1 cellular context compared by ENCODE assay signal in the genomic region with DNA sequence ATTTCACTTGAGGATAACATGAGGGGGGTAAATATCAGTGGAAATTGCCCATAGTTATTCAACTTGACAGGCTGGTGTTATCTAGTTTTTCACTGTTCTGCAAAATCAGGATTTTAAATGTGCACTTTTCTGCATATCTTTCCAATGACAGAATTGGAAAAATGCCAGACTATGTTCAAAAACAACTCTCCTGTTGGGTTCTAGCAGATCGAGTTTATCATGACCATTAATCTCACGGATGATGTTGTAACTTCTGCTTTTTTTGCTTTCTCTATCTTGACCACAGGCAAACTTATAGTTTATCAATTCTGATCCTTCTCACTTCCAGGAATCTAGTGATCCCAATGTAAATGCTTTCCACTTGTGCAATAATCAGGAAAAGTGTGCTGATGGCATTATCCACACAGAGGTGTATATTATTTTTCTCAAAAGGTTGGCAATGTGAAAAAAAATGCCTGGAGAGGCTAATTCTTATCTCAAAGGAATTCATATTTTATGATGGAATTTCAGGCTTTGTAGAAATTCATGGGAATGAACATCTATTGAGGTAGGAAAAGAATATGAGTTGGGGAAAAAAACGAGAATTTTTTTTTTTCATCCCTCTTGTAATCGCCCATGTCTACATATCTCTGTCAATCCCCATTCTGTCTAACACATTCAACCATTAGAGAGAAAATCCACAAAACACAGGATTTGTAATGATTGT.
TF ChIP-seq lines count a peak whose summit lies in the region.

No MANE protein-coding gene starts in this region.

TF ChIP-seq in K562, 482 proteins besides CTCF, POLR2A, EP300 and RAD21 (continued from another document and continues in another):
- TF ChIP-seq, protein P1, sequence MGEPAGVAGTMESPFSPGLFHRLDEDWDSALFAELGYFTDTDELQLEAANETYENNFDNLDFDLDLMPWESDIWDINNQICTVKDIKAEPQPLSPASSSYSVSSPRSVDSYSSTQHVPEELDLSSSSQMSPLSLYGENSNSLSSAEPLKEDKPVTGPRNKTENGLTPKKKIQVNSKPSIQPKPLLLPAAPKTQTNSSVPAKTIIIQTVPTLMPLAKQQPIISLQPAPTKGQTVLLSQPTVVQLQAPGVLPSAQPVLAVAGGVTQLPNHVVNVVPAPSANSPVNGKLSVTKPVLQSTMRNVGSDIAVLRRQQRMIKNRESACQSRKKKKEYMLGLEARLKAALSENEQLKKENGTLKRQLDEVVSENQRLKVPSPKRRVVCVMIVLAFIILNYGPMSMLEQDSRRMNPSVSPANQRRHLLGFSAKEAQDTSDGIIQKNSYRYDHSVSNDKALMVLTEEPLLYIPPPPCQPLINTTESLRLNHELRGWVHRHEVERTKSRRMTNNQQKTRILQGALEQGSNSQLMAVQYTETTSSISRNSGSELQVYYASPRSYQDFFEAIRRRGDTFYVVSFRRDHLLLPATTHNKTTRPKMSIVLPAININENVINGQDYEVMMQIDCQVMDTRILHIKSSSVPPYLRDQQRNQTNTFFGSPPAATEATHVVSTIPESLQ (CRISPR knock-in tag; IDR thresholded peaks at IDR 0.05) = no peak
- no peak for TF ChIP-seq TCF7L2 (IDR thresholded peaks at IDR 0.05; ENCODE audit: low read depth, low read length)
- TF ChIP-seq MBD2 (IDR thresholded peaks at IDR 0.05; ENCODE audit: borderline replicate concordance, low read depth) = no peak
- no peak for TF ChIP-seq KAT8 (IDR thresholded peaks at IDR 0.05; ENCODE audit: low read depth)
- no peak for TF ChIP-seq PHF20 (IDR thresholded peaks at IDR 0.05; ENCODE audit: partially characterized antibody)
- TF ChIP-seq ZC3H8 (IDR thresholded peaks at IDR 0.05) = no peak
- TF ChIP-seq KDM1A (IDR thresholded peaks at IDR 0.05) = no peak
- no peak for TF ChIP-seq MTA3 (IDR thresholded peaks at IDR 0.05; ENCODE audit: borderline replicate concordance)
- no peak for TF ChIP-seq ZNF77 (CRISPR knock-in tag; IDR thresholded peaks at IDR 0.05)
- TF ChIP-seq, protein P2, sequence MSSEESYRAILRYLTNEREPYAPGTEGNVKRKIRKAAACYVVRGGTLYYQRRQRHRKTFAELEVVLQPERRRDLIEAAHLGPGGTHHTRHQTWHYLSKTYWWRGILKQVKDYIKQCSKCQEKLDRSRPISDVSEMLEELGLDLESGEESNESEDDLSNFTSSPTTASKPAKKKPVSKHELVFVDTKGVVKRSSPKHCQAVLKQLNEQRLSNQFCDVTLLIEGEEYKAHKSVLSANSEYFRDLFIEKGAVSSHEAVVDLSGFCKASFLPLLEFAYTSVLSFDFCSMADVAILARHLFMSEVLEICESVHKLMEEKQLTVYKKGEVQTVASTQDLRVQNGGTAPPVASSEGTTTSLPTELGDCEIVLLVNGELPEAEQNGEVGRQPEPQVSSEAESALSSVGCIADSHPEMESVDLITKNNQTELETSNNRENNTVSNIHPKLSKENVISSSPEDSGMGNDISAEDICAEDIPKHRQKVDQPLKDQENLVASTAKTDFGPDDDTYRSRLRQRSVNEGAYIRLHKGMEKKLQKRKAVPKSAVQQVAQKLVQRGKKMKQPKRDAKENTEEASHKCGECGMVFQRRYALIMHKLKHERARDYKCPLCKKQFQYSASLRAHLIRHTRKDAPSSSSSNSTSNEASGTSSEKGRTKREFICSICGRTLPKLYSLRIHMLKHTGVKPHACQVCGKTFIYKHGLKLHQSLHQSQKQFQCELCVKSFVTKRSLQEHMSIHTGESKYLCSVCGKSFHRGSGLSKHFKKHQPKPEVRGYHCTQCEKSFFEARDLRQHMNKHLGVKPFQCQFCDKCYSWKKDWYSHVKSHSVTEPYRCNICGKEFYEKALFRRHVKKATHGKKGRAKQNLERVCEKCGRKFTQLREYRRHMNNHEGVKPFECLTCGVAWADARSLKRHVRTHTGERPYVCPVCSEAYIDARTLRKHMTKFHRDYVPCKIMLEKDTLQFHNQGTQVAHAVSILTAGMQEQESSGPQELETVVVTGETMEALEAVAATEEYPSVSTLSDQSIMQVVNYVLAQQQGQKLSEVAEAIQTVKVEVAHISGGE (CRISPR knock-in tag; IDR thresholded peaks at IDR 0.05) = no peak
- no peak for TF ChIP-seq ZNF347 (CRISPR knock-in tag; IDR thresholded peaks at IDR 0.05; ENCODE audit: low read depth)
- peak; percentile 86 for TF ChIP-seq CEBPB (tag; IDR thresholded peaks at IDR 0.05)
- TF ChIP-seq ZNF24 (IDR thresholded peaks at IDR 0.05) = no peak
- TF ChIP-seq, protein P3, sequence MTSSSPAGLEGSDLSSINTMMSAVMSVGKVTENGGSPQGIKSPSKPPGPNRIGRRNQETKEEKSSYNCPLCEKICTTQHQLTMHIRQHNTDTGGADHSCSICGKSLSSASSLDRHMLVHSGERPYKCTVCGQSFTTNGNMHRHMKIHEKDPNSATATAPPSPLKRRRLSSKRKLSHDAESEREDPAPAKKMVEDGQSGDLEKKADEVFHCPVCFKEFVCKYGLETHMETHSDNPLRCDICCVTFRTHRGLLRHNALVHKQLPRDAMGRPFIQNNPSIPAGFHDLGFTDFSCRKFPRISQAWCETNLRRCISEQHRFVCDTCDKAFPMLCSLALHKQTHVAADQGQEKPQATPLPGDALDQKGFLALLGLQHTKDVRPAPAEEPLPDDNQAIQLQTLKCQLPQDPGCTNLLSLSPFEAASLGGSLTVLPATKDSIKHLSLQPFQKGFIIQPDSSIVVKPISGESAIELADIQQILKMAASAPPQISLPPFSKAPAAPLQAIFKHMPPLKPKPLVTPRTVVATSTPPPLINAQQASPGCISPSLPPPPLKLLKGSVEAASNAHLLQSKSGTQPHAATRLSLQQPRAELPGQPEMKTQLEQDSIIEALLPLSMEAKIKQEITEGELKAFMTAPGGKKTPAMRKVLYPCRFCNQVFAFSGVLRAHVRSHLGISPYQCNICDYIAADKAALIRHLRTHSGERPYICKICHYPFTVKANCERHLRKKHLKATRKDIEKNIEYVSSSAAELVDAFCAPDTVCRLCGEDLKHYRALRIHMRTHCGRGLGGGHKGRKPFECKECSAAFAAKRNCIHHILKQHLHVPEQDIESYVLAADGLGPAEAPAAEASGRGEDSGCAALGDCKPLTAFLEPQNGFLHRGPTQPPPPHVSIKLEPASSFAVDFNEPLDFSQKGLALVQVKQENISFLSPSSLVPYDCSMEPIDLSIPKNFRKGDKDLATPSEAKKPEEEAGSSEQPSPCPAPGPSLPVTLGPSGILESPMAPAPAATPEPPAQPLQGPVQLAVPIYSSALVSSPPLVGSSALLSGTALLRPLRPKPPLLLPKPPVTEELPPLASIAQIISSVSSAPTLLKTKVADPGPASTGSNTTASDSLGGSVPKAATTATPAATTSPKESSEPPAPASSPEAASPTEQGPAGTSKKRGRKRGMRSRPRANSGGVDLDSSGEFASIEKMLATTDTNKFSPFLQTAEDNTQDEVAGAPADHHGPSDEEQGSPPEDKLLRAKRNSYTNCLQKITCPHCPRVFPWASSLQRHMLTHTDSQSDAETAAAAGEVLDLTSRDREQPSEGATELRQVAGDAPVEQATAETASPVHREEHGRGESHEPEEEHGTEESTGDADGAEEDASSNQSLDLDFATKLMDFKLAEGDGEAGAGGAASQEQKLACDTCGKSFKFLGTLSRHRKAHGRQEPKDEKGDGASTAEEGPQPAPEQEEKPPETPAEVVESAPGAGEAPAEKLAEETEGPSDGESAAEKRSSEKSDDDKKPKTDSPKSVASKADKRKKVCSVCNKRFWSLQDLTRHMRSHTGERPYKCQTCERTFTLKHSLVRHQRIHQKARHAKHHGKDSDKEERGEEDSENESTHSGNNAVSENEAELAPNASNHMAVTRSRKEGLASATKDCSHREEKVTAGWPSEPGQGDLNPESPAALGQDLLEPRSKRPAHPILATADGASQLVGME (CRISPR knock-in tag; IDR thresholded peaks at IDR 0.05) = no peak
- TF ChIP-seq HDAC6 (IDR thresholded peaks at IDR 0.05; ENCODE audit: low read depth, low read length) = no peak
- TF ChIP-seq ZNF830 (CRISPR knock-in tag; IDR thresholded peaks at IDR 0.05) = no peak
- peak; percentile 54; the same call in 1 of the 2 replicates for TF ChIP-seq CTBP1 (IDR thresholded peaks at IDR 0.05; ENCODE audit: borderline replicate concordance)
- TF ChIP-seq TBP (optimal IDR thresholded peaks at IDR 0.05; ENCODE audit: low read depth, low read length) = no peak
- TF ChIP-seq, protein P4, sequence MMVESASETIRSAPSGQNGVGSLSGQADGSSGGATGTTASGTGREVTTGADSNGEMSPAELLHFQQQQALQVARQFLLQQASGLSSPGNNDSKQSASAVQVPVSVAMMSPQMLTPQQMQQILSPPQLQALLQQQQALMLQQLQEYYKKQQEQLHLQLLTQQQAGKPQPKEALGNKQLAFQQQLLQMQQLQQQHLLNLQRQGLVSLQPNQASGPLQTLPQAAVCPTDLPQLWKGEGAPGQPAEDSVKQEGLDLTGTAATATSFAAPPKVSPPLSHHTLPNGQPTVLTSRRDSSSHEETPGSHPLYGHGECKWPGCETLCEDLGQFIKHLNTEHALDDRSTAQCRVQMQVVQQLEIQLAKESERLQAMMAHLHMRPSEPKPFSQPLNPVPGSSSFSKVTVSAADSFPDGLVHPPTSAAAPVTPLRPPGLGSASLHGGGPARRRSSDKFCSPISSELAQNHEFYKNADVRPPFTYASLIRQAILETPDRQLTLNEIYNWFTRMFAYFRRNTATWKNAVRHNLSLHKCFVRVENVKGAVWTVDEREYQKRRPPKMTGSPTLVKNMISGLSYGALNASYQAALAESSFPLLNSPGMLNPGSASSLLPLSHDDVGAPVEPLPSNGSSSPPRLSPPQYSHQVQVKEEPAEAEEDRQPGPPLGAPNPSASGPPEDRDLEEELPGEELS (CRISPR knock-in tag; IDR thresholded peaks at IDR 0.05; ENCODE audit: borderline replicate concordance) = no peak
- TF ChIP-seq FIP1L1 (IDR thresholded peaks at IDR 0.05; ENCODE audit: low read depth, low read length, poor library complexity, severe bottlenecking) = no peak
- TF ChIP-seq PCBP1 (IDR thresholded peaks at IDR 0.05; ENCODE audit: low read depth, low read length, poor library complexity, severe bottlenecking) = no peak
- no peak for TF ChIP-seq HMGN3 (IDR thresholded peaks at IDR 0.05; ENCODE audit: borderline replicate concordance, extremely low read depth, insufficient read length, low read depth, low read length)
- TF ChIP-seq POLR2AphosphoS5 (IDR thresholded peaks at IDR 0.05; ENCODE audit: control insufficient read depth, insufficient read depth, low read depth, low read length) = no peak
- no peak for TF ChIP-seq HNRNPK (IDR thresholded peaks at IDR 0.05; ENCODE audit: low read depth, low read length, poor library complexity, severe bottlenecking)
- TF ChIP-seq, protein P5, sequence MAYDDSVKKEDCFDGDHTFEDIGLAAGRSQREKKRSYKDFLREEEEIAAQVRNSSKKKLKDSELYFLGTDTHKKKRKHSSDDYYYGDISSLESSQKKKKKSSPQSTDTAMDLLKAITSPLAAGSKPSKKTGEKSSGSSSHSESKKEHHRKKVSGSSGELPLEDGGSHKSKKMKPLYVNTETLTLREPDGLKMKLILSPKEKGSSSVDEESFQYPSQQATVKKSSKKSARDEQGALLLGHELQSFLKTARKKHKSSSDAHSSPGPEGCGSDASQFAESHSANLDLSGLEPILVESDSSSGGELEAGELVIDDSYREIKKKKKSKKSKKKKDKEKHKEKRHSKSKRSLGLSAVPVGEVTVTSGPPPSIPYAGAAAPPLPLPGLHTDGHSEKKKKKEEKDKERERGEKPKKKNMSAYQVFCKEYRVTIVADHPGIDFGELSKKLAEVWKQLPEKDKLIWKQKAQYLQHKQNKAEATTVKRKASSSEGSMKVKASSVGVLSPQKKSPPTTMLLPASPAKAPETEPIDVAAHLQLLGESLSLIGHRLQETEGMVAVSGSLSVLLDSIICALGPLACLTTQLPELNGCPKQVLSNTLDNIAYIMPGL (CRISPR knock-in tag; IDR thresholded peaks at IDR 0.05) = no peak
- TF ChIP-seq, protein P6, sequence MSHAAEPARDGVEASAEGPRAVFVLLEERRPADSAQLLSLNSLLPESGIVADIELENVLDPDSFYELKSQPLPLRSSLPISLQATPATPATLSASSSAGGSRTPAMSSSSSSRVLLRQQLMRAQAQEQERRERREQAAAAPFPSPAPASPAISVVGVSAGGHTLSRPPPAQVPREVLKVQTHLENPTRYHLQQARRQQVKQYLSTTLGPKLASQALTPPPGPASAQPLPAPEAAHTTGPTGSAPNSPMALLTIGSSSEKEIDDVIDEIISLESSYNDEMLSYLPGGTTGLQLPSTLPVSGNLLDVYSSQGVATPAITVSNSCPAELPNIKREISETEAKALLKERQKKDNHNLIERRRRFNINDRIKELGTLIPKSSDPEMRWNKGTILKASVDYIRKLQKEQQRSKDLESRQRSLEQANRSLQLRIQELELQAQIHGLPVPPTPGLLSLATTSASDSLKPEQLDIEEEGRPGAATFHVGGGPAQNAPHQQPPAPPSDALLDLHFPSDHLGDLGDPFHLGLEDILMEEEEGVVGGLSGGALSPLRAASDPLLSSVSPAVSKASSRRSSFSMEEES (CRISPR knock-in tag; IDR thresholded peaks at IDR 0.05) = no peak
- no peak; the same call in 1 of the 2 replicates for TF ChIP-seq GABPA (tag; conservative IDR thresholded peaks at IDR 0.05; ENCODE audit: low read depth)
- TF ChIP-seq ZNF224 (CRISPR knock-in tag; IDR thresholded peaks at IDR 0.05) = no peak
- TF ChIP-seq ZC3H11A (IDR thresholded peaks at IDR 0.05; ENCODE audit: low read depth, low read length) = no peak
- TF ChIP-seq ZSCAN32 (CRISPR knock-in tag; IDR thresholded peaks at IDR 0.05) = no peak
- peak; percentile 62; the same call in 1 of the 2 replicates for TF ChIP-seq SMARCC2 (IDR thresholded peaks at IDR 0.05; ENCODE audit: low read depth)
- TF ChIP-seq, protein P7, sequence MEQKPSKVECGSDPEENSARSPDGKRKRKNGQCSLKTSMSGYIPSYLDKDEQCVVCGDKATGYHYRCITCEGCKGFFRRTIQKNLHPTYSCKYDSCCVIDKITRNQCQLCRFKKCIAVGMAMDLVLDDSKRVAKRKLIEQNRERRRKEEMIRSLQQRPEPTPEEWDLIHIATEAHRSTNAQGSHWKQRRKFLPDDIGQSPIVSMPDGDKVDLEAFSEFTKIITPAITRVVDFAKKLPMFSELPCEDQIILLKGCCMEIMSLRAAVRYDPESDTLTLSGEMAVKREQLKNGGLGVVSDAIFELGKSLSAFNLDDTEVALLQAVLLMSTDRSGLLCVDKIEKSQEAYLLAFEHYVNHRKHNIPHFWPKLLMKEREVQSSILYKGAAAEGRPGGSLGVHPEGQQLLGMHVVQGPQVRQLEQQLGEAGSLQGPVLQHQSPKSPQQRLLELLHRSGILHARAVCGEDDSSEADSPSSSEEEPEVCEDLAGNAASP (IDR thresholded peaks at IDR 0.05) = no peak
- TF ChIP-seq PHB (CRISPR knock-in tag; IDR thresholded peaks at IDR 0.05) = no peak
- TF ChIP-seq ZNF41 (CRISPR knock-in tag; conservative IDR thresholded peaks at IDR 0.05) = no peak
- TF ChIP-seq, protein P8, sequence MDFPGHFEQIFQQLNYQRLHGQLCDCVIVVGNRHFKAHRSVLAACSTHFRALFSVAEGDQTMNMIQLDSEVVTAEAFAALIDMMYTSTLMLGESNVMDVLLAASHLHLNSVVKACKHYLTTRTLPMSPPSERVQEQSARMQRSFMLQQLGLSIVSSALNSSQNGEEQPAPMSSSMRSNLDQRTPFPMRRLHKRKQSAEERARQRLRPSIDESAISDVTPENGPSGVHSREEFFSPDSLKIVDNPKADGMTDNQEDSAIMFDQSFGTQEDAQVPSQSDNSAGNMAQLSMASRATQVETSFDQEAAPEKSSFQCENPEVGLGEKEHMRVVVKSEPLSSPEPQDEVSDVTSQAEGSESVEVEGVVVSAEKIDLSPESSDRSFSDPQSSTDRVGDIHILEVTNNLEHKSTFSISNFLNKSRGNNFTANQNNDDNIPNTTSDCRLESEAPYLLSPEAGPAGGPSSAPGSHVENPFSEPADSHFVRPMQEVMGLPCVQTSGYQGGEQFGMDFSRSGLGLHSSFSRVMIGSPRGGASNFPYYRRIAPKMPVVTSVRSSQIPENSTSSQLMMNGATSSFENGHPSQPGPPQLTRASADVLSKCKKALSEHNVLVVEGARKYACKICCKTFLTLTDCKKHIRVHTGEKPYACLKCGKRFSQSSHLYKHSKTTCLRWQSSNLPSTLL (IDR thresholded peaks at IDR 0.05) = no peak
